Comparison of ENCODE assay signal across 9 cellular contexts in genomic region chr1:62621907-62622306, GRCh38. TPM values are rescaled to one million over a fixed set of nuclear protein-coding genes. Genes with fewer than 3 reads are reported as not detected.
DNase-seq lines count a peak whose midpoint lies in the region; ATAC-seq, FAIRE-seq and TF ChIP-seq lines count a peak whose summit lies in the region.
"Had no signal": no experiment of that assay in that cellular context is flagged by ENCODE, and none has a peak within 500 bp of the region (broad histone marks: within the 10 kb centered on the region; RNA-seq: fewer than 3 reads in every experiment).

No MANE protein-coding gene starts in this region.

- H3K4me1 ChIP-seq in SK-N-SH (ENCODE audit: control insufficient read depth in 1 of 2, insufficient read depth in 2 of 2, low read depth in 1 of 2, low read length in 1 of 2): peaks cover 0 to 22% of the 10 kb centered on the region in 2 experiments; a peak in 2 of 4 replicates
- H3K4me1 ChIP-seq in keratinocyte (ENCODE audit: control insufficient read depth, extremely low read depth, insufficient read depth, low read length): peaks cover 10% of the 10 kb centered on the region

- no peaks in the 10 kb centered on the region for H3K27me3 Mint-ChIP-seq in Calu3 (ENCODE audit: unreplicated experiment)
- no peaks in the 10 kb centered on the region for H3K27me3 Mint-ChIP-seq in activated naive CD4-positive, alpha-beta T cell treated with anti-CD3 and anti-CD28 coated beads, Interleukin-2, amount 10 ng/mL, durations not matched to agents 7 days and 5 days
- H3K27me3 Mint-ChIP-seq in activated T-cell treated with anti-CD3 and anti-CD28 coated beads, Interleukin-2, amount 50 U/mL, for 24 hours: no peaks in the 10 kb centered on the region

- H3K9me1 ChIP-seq in keratinocyte (ENCODE audit: control insufficient read depth, extremely low read depth, insufficient read depth, low read length): no peaks in the 10 kb centered on the region

- no peaks in the 10 kb centered on the region for H3K27me3 ChIP-seq in SK-N-SH (ENCODE audit: insufficient read depth)
- no peaks in the 10 kb centered on the region for H3K27me3 ChIP-seq in keratinocyte (ENCODE audit: control insufficient read depth, extremely low read depth, insufficient read depth, low read length)

- peak; percentile 2 for DNase-seq in Calu3
- DNase-seq in SK-N-SH: no peak
- peak; percentile 19 for DNase-seq in keratinocyte (ENCODE audit: low read depth, low spot score)
- DNase-seq in activated naive CD4-positive, alpha-beta T cell treated with anti-CD3 and anti-CD28 coated beads, Interleukin-2, amount 10 ng/mL, durations not matched to agents 7 days and 5 days: no peak
- no peak for DNase-seq in activated T-cell treated with anti-CD3 and anti-CD28 coated beads, Interleukin-2, amount 50 U/mL, for 24 hours
- DNase-seq in DMS79 (lab: John Stamatoyannopoulos, UW): no peak

- H3K4me1 Mint-ChIP-seq in Calu3 (ENCODE audit: low read depth, unreplicated experiment): no peaks in the 10 kb centered on the region
- no peaks in the 10 kb centered on the region for H3K4me1 Mint-ChIP-seq in activated naive CD4-positive, alpha-beta T cell treated with anti-CD3 and anti-CD28 coated beads, Interleukin-2, amount 10 ng/mL, durations not matched to agents 7 days and 5 days
- peaks cover 12% of the 10 kb centered on the region for H3K4me1 Mint-ChIP-seq in activated T-cell treated with anti-CD3 and anti-CD28 coated beads, Interleukin-2, amount 50 U/mL, for 24 hours (ENCODE audit: low read depth)

- H3K9me2 ChIP-seq in SK-N-SH: no peaks in the 10 kb centered on the region

- BruUV-seq in Calu3 (replicated peaks; lab: Mats Ljungman, UMichigan): no TSS peak

- H3K9ac ChIP-seq in SK-N-SH (no peak overlapping the region), keratinocyte (ENCODE audit: control insufficient read depth, extremely low read depth, insufficient read depth, low read length) (no peak overlapping the region)

- CTCF ChIA-PET in Calu3 (lab: Charles Lee) (interaction anchor here (0.6 kb wide), 1 partner anchor 1186 kb away, joined by 5 read pairs; no protein-coding TSS in a partner anchor), SK-N-SH (lab: Yijun Ruan, JAX) (interaction anchor here (0.7 kb wide), 1 partner anchor 157 kb away, joined by 4 read pairs; no protein-coding TSS in a partner anchor)
- CTCF ChIA-PET in activated naive CD4-positive, alpha-beta T cell treated with anti-CD3 and anti-CD28 coated beads, Interleukin-2, amount 10 ng/mL, durations not matched to agents 7 days and 5 days (lab: Charles Lee): interaction anchor here (0.6 kb wide), 1 partner anchor 75 kb away, joined by 3 read pairs; no protein-coding TSS in a partner anchor

- TF ChIP-seq CTCF in Calu3 (IDR thresholded peaks at IDR 0.05; ENCODE audit: unreplicated experiment) (no peak), SK-N-SH (IDR thresholded peaks at IDR 0.05) (no peak), keratinocyte (optimal IDR thresholded peaks at IDR 0.05 in 1 of 3, IDR thresholded peaks at IDR 0.05 in 1 of 3, conservative IDR thresholded peaks at IDR 0.05 in 1 of 3; ENCODE audit: extremely low read depth in 1 of 3, insufficient read depth in 2 of 3, low read length in 3 of 3) (no peak)

- H3K9me3 Mint-ChIP-seq in Calu3 (ENCODE audit: low read depth, unreplicated experiment): no peaks in the 10 kb centered on the region
- H3K9me3 Mint-ChIP-seq in activated naive CD4-positive, alpha-beta T cell treated with anti-CD3 and anti-CD28 coated beads, Interleukin-2, amount 10 ng/mL, durations not matched to agents 7 days and 5 days: no peaks in the 10 kb centered on the region
- no peaks in the 10 kb centered on the region for H3K9me3 Mint-ChIP-seq in activated T-cell treated with anti-CD3 and anti-CD28 coated beads, Interleukin-2, amount 50 U/mL, for 24 hours

- no peak for TF ChIP-seq RAD21 in SK-N-SH (IDR thresholded peaks at IDR 0.05; ENCODE audit: low read length)

- peak overlapping the region in 1 of 2 experiments; percentile 58 for H3K27ac ChIP-seq in SK-N-SH (ENCODE audit: low read depth in 2 of 2, low read length in 1 of 2)
- H3K27ac ChIP-seq in keratinocyte (ENCODE audit: control insufficient read depth, insufficient read depth, low read length): peak overlapping the region; percentile 8

- ATAC-seq in GM19351 (IDR thresholded peaks at IDR 0.05; ENCODE audit: unreplicated experiment) (peak; percentile 99), HG03175 (IDR thresholded peaks at IDR 0.05; ENCODE audit: unreplicated experiment) (peak; percentile 92)

- intact Hi-C loops in Calu3 (cut with micrococcal nuclease; ENCODE audit: unreplicated experiment): no loop called here

- peaks cover 14% of the 10 kb centered on the region; the same call in 1 of the 2 replicates for H3K79me2 ChIP-seq in SK-N-SH (ENCODE audit: insufficient read depth)
- H3K79me2 ChIP-seq in keratinocyte (ENCODE audit: control insufficient read depth, insufficient read depth, low read length): no peaks in the 10 kb centered on the region

- H3K4me3 ChIP-seq in SK-N-SH (ENCODE audit: low read depth in 2 of 2, low read length in 1 of 2): no peak overlapping the region
- H3K4me3 ChIP-seq in keratinocyte (ENCODE audit: control insufficient read depth in 2 of 3, extremely low read depth in 1 of 3, insufficient read depth in 2 of 3, low read depth in 1 of 3, low read length in 3 of 3): no peak overlapping the region

- no peak overlapping the region for H3K27ac Mint-ChIP-seq in Calu3 (ENCODE audit: unreplicated experiment)
- no peak overlapping the region for H3K27ac Mint-ChIP-seq in activated naive CD4-positive, alpha-beta T cell treated with anti-CD3 and anti-CD28 coated beads, Interleukin-2, amount 10 ng/mL, durations not matched to agents 7 days and 5 days
- no peak overlapping the region for H3K27ac Mint-ChIP-seq in activated T-cell treated with anti-CD3 and anti-CD28 coated beads, Interleukin-2, amount 50 U/mL, for 24 hours

- no peak for TF ChIP-seq EP300 in SK-N-SH (IDR thresholded peaks at IDR 0.05; ENCODE audit: borderline replicate concordance in 1 of 2, low read depth in 1 of 2, low read length in 1 of 2)

- H4K20me1 ChIP-seq in SK-N-SH (ENCODE audit: insufficient read depth): no peaks in the 10 kb centered on the region
- no peaks in the 10 kb centered on the region for H4K20me1 ChIP-seq in keratinocyte (ENCODE audit: control insufficient read depth, extremely low read depth, insufficient read depth, low read length)

- dilution Hi-C loops in keratinocyte (cut with MboI; ENCODE audit: extremely low pct_ligation_motif_present, low sequenced_read_pairs): no loop called here

- POLR2A ChIA-PET in SK-N-SH (lab: Yijun Ruan, JAX): no interaction called here

- WGBS in SK-N-SH (ENCODE audit: low lambda C conversion rate): 95% methylated on average over 1 of the region's 1 CpG

- H3K4me3 Mint-ChIP-seq in Calu3 (ENCODE audit: low read depth, unreplicated experiment): no peak overlapping the region
- no peak overlapping the region for H3K4me3 Mint-ChIP-seq in activated naive CD4-positive, alpha-beta T cell treated with anti-CD3 and anti-CD28 coated beads, Interleukin-2, amount 10 ng/mL, durations not matched to agents 7 days and 5 days
- no peak overlapping the region for H3K4me3 Mint-ChIP-seq in activated T-cell treated with anti-CD3 and anti-CD28 coated beads, Interleukin-2, amount 50 U/mL, for 24 hours

- FAIRE-seq in keratinocyte (lab: Jason Lieb, UNC): peak; percentile 83

- H3K36me3 ChIP-seq in SK-N-SH (replicated peaks in 1 of 2; ENCODE audit: control insufficient read depth in 1 of 2, insufficient read depth in 2 of 2, low read length in 1 of 2) (peaks cover 40 to 52% of the 10 kb centered on the region in 2 experiments), keratinocyte (ENCODE audit: control insufficient read depth in 2 of 2, extremely low read depth in 1 of 2, insufficient read depth in 2 of 2, low read length in 2 of 2) (peaks cover 0 to 5% of the 10 kb centered on the region in 2 experiments)

- peaks cover 16% of the 10 kb centered on the region for H3F3A ChIP-seq in SK-N-SH (replicated peaks; ENCODE audit: insufficient read depth)

- H2AFZ ChIP-seq in SK-N-SH (ENCODE audit: low read depth) (no peak overlapping the region), keratinocyte (ENCODE audit: control insufficient read depth, low read length) (no peak overlapping the region)

- H3K4me2 ChIP-seq in SK-N-SH (no peak overlapping the region), keratinocyte (ENCODE audit: control insufficient read depth, extremely low read depth, insufficient read depth, low read depth, low read length) (no peak overlapping the region)

- H3K9me3 ChIP-seq in SK-N-SH: no peaks in the 10 kb centered on the region
- no peaks in the 10 kb centered on the region for H3K9me3 ChIP-seq in keratinocyte (ENCODE audit: control insufficient read depth, low read depth, low read length)

- peaks cover 4% of the 10 kb centered on the region for H3K36me3 Mint-ChIP-seq in Calu3 (ENCODE audit: insufficient read depth, unreplicated experiment)
- H3K36me3 Mint-ChIP-seq in activated naive CD4-positive, alpha-beta T cell treated with anti-CD3 and anti-CD28 coated beads, Interleukin-2, amount 10 ng/mL, durations not matched to agents 7 days and 5 days: no peaks in the 10 kb centered on the region
- peaks cover 28% of the 10 kb centered on the region for H3K36me3 Mint-ChIP-seq in activated T-cell treated with anti-CD3 and anti-CD28 coated beads, Interleukin-2, amount 50 U/mL, for 24 hours (ENCODE audit: low read depth)

TF ChIP-seq in SK-N-SH, 30 proteins besides CTCF, POLR2A, EP300 and RAD21 (continues in another document):
- TF ChIP-seq ZBTB33 (IDR thresholded peaks at IDR 0.05; ENCODE audit: borderline replicate concordance, low read depth): no peak

RNA-seq across cellular contexts. Expression of gene ANGPTL3, which starts 24.6 kb away (rescaled TPM):
- total RNA-seq in Calu3 (2022): not detected in 2 replicates
- not detected in 2 replicates for polyA plus RNA-seq in SK-N-SH (2012; rRNA removed)
- not detected in 2 replicates for polyA plus RNA-seq in SK-N-SH (2012; cell fraction: cytosol; rRNA removed)
- not detected in 2 replicates for polyA plus RNA-seq in SK-N-SH (2012; cell fraction: nucleus; rRNA removed)
- not detected in 3 replicates for polyA plus RNA-seq in keratinocyte
- not detected for polyA plus RNA-seq in keratinocyte (2011; ENCODE audit: low read depth)
- polyA plus RNA-seq in keratinocyte (2011; cell fraction: cytosol; rRNA removed): not detected in 2 replicates
- not detected in 2 replicates for polyA plus RNA-seq in keratinocyte (2011; cell fraction: nucleus; rRNA removed)
- not detected in 2 replicates for polyA plus RNA-seq in keratinocyte (2012; ENCODE audit: low replicate concordance)
- not detected in 3 replicates for polyA minus RNA-seq in keratinocyte
- polyA minus RNA-seq in keratinocyte (2011; cell fraction: cytosol; rRNA and poly(A)+ RNA removed): not detected
- not detected in 2 replicates for polyA minus RNA-seq in keratinocyte (2011; cell fraction: nucleus; rRNA and poly(A)+ RNA removed)
- total RNA-seq: urinary bladder had no signal

Comparison
In these comparisons a context has a peak if more than half of its experiments do, and no peak if none do; other contexts are left out.
1. DNase-seq: peak in Calu3 (single experiment) and keratinocyte (single experiment); none in SK-N-SH (single experiment), activated naive CD4-positive, alpha-beta T cell treated with anti-CD3 and anti-CD28 coated beads, Interleukin-2, amount 10 ng/mL, durations not matched to agents 7 days and 5 days (single experiment), activated T-cell treated with anti-CD3 and anti-CD28 coated beads, Interleukin-2, amount 50 U/mL, for 24 hours (single experiment) and DMS79 (single experiment).